Comparison of ENCODE assay signal across 13 cellular contexts in genomic region chr5:128216860-128217531, GRCh38.
DNase-seq lines count a peak whose midpoint lies in the region; ATAC-seq and TF ChIP-seq lines count a peak whose summit lies in the region.
"Had no signal": no experiment of that assay in that cellular context is flagged by ENCODE, and none has a peak within 500 bp of the region (broad histone marks: within the 10 kb centered on the region; RNA-seq: fewer than 3 reads in every experiment).

No MANE protein-coding gene starts in this region.

- ATAC-seq in mucosa of descending colon: peak; percentile 74

- no peak overlapping the region for H2BK20ac ChIP-seq in H9 (ENCODE audit: low read depth, low read length, poor library complexity, severe bottlenecking)

- no peak overlapping the region for H3K56ac ChIP-seq in H9 (ENCODE audit: insufficient read length, low read depth, low read length)

- no peaks in the 10 kb centered on the region for H3K23me2 ChIP-seq in H9 (ENCODE audit: insufficient read length, low read depth, low read length, poor library complexity, severe bottlenecking)

- no peaks in the 10 kb centered on the region for H3K79me2 ChIP-seq in H9 (ENCODE audit: insufficient read depth, low read length)

- no peaks in the 10 kb centered on the region for H3K79me1 ChIP-seq in H9 (ENCODE audit: insufficient read depth, low read depth, low read length, poor library complexity, severe bottlenecking)

- H3K27ac ChIP-seq in epithelial cell of prostate (peak overlapping the region; percentile 6), H9 (ENCODE audit: insufficient read length, low read depth, low read length) (no peak overlapping the region)
- H3K27ac ChIP-seq: BLaER1 treated with 17β-estradiol and CSF1 and Interleukin-3, amounts not matched to agents 10 nM and 100 nM; SJCRH30 had no signal

- DNase-seq in AG08396 (ENCODE audit: low spot score) (peak; percentile 45), M059J (ENCODE audit: low read depth) (peak; percentile 94), epithelial cell of prostate (ENCODE audit: low read depth, low spot score) (peak; percentile 46), mucosa of descending colon (no peak), cortex of kidney (lab: John Stamatoyannopoulos, UW) (no peak), NOMO-1 treated with DMSO at 0.1 percent for 48 hours (lab: John Stamatoyannopoulos, UW; ENCODE audit: unreplicated experiment) (no peak), NCI-H2227 (lab: John Stamatoyannopoulos, UW; ENCODE audit: unreplicated experiment) (no peak), H9 (no peak)
- DNase-seq: activated CD4-positive, alpha-beta T cell treated with anti-CD3 and anti-CD28 coated beads for 4 hours; SJCRH30; small intestine had no signal

- H3K23ac ChIP-seq in H9 (ENCODE audit: insufficient read length, low read depth, low read length): no peak overlapping the region

- no peak overlapping the region for H2BK12ac ChIP-seq in H9 (ENCODE audit: insufficient read length, low read depth, low read length)

- no peaks in the 10 kb centered on the region for H3K27me3 ChIP-seq in H9 (ENCODE audit: insufficient read depth, low read length)
- H3K27me3 ChIP-seq: BLaER1 treated with 17β-estradiol and CSF1 and Interleukin-3, amounts not matched to agents 10 nM and 100 nM; SJCRH30 had no signal

- H3K4ac ChIP-seq in H9 (ENCODE audit: low read depth, low read length): no peak overlapping the region

- no peak overlapping the region for H2BK5ac ChIP-seq in H9 (ENCODE audit: insufficient read length, low read length)

- TF ChIP-seq CTCF in mucosa of descending colon (IDR thresholded peaks at IDR 0.05): no peak
- TF ChIP-seq CTCF in H9 (conservative IDR thresholded peaks at IDR 0.05): no peak

- no peaks in the 10 kb centered on the region for H3K36me3 ChIP-seq in mucosa of descending colon (ENCODE audit: low read depth)
- H3K36me3 ChIP-seq: BLaER1 treated with 17β-estradiol and CSF1 and Interleukin-3, amounts not matched to agents 10 nM and 100 nM; SJCRH30 had no signal

- H2AFZ ChIP-seq in H9 (ENCODE audit: low read length): no peak overlapping the region

- WGBS in H9 (ENCODE audit: extremely low coverage, insufficient read length, low lambda C conversion rate): no CpG with 5 or more reads among the region's 15 CpGs

- H3T11ph ChIP-seq in H9 (ENCODE audit: low read length): no peak overlapping the region

- H4K8ac ChIP-seq in H9 (replicated peaks; ENCODE audit: insufficient read length, low read depth, low read length): no peak overlapping the region

- H3K9me3 ChIP-seq in mucosa of descending colon (no peaks in the 10 kb centered on the region), H9 (ENCODE audit: control insufficient read depth, low read depth, low read length) (no peaks in the 10 kb centered on the region)
- H3K9me3 ChIP-seq: BLaER1 treated with 17β-estradiol and CSF1 and Interleukin-3, amounts not matched to agents 10 nM and 100 nM; SJCRH30 had no signal

- H3K9ac ChIP-seq in H9 (ENCODE audit: extremely low read depth, insufficient read length, low read length): no peak overlapping the region
- H3K9ac ChIP-seq: BLaER1 treated with 17β-estradiol and CSF1 and Interleukin-3, amounts not matched to agents 10 nM and 100 nM had no signal

- no peaks in the 10 kb centered on the region; the same call in 1 of the 2 replicates for H3K27me3 Mint-ChIP-seq in H9 (ENCODE audit: low read depth)

- no peak overlapping the region for H3K14ac ChIP-seq in H9 (ENCODE audit: insufficient read depth, low read length)

- H3K4me2 ChIP-seq in H9 (ENCODE audit: insufficient read depth, insufficient read length, low read length): no peak overlapping the region
- H3K4me2 ChIP-seq: BLaER1 treated with 17β-estradiol and CSF1 and Interleukin-3, amounts not matched to agents 10 nM and 100 nM had no signal

- peak overlapping the region in 1 of 3 experiments; percentile 39; a peak in 2 of 7 replicates for H3K27ac Mint-ChIP-seq in H9
- H3K27ac Mint-ChIP-seq: activated naive CD4-positive, alpha-beta T cell treated with anti-CD3 and anti-CD28 coated beads, Interleukin-2, amount 50 U/mL, for 72 hours had no signal

- no peaks in the 10 kb centered on the region for H3K9me3 Mint-ChIP-seq in H9
- H3K9me3 Mint-ChIP-seq: activated naive CD4-positive, alpha-beta T cell treated with anti-CD3 and anti-CD28 coated beads, Interleukin-2, amount 50 U/mL, for 72 hours had no signal

- H2BK120ac ChIP-seq in H9 (ENCODE audit: low read depth, low read length, poor library complexity, severe bottlenecking): no peak overlapping the region

- H3K36me3 Mint-ChIP-seq in H9 (ENCODE audit: insufficient read depth in 1 of 3, low read depth in 3 of 3): no peaks in the 10 kb centered on the region
- H3K36me3 Mint-ChIP-seq: activated naive CD4-positive, alpha-beta T cell treated with anti-CD3 and anti-CD28 coated beads, Interleukin-2, amount 50 U/mL, for 72 hours had no signal

- H3K4me1 ChIP-seq in mucosa of descending colon (ENCODE audit: low read depth): no peaks in the 10 kb centered on the region
- no peaks in the 10 kb centered on the region for H3K4me1 ChIP-seq in H9 (ENCODE audit: insufficient read depth, low read length)
- H3K4me1 ChIP-seq: BLaER1 treated with 17β-estradiol and CSF1 and Interleukin-3, amounts not matched to agents 10 nM and 100 nM had no signal

- H3K4me1 Mint-ChIP-seq in H9: peaks cover 2 to 7% of the 10 kb centered on the region in 2 experiments; a peak in 2 of 4 replicates

- H3K18ac ChIP-seq in H9 (ENCODE audit: insufficient read length, low read depth, low read length): no peak overlapping the region

- no peak overlapping the region for H3K4me3 Mint-ChIP-seq in H9

- no peak overlapping the region for H3K4me3 ChIP-seq in mucosa of descending colon
- H3K4me3 ChIP-seq: BLaER1 treated with 17β-estradiol and CSF1 and Interleukin-3, amounts not matched to agents 10 nM and 100 nM; SJCRH30 had no signal

- intact Hi-C loops in mucosa of descending colon (cut with DNase I, micrococcal nuclease): loop anchor here in 1 of 2 donors (10.0 kb wide), 2 partner anchors 278 to 628 kb away; no protein-coding TSS in a partner anchor

- H4K5ac ChIP-seq in H9 (ENCODE audit: insufficient read length, low read depth, low read length): no peak overlapping the region

- H4K20me1 ChIP-seq in H9 (ENCODE audit: control insufficient read depth, insufficient read depth, insufficient read length): no peaks in the 10 kb centered on the region
- H4K20me1 ChIP-seq: BLaER1 treated with 17β-estradiol and CSF1 and Interleukin-3, amounts not matched to agents 10 nM and 100 nM had no signal

- H2AK5ac ChIP-seq in H9 (ENCODE audit: insufficient read length, low read length): no peak overlapping the region

- H2BK15ac ChIP-seq in H9 (ENCODE audit: low read depth, low read length): no peak overlapping the region

- no peak overlapping the region for H4K91ac ChIP-seq in H9 (ENCODE audit: insufficient read length, low read depth, low read length)

Comparison
In these comparisons a context has a peak if more than half of its experiments do, and no peak if none do; other contexts are left out.
1. DNase-seq: peak in AG08396 (single experiment), M059J (single experiment) and epithelial cell of prostate (single experiment); none in mucosa of descending colon (0 of 3), cortex of kidney (single experiment), NOMO-1 treated with DMSO at 0.1 percent for 48 hours (single experiment), NCI-H2227 (single experiment) and H9 (single experiment).